ENCODE assay signal across 12 cellular contexts in the genomic region with DNA sequence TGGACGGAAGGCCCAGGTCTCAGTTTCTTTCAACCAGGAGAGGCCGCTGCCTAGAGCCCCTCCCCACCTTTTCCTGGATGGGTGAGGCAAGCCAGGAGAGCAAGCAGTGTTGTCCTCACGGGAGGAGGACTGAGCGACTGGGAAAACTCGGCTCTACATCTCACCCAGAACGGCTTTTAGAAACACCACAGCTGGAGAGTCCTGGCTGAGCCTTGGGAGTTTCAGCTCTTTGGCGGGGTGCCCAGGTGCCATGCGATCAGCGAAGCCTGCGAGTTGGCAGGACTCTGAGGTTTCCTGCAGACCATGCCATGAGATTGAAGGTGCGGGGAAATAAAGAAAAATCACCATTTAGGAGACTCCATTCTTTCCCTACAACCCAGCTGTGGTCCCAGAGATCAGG. TPM values are rescaled to one million over a fixed set of nuclear protein-coding genes. Genes with fewer than 3 reads are reported as not detected.
DNase-seq lines count a peak whose midpoint lies in the region; ATAC-seq and TF ChIP-seq lines count a peak whose summit lies in the region.
"Had no signal": no experiment of that assay in that cellular context is flagged by ENCODE, and none has a peak within 500 bp of the region (broad histone marks: within the 10 kb centered on the region; RNA-seq: fewer than 3 reads in every experiment).

No MANE protein-coding gene starts in this region.

- TF ChIP-seq CTCF in prostate gland (IDR thresholded peaks at IDR 0.05): no peak

- no peak overlapping the region for H3K27ac ChIP-seq in prostate gland

- DNase-seq in DMS 273 treated with DMSO at 0.1 percent for 48 hours (lab: John Stamatoyannopoulos, UW): peak; percentile 62
- peak; percentile 73 for DNase-seq in NCI-H446 treated with DMSO at 0.1 percent for 48 hours (lab: John Stamatoyannopoulos, UW)
- DNase-seq in Right ventricle myocardium superior: peak; percentile 86
- peak; percentile 76 for DNase-seq in prostate gland (ENCODE audit: low spot score)
- DNase-seq in HT-29 (ENCODE audit: low spot score): no peak
- DNase-seq in stimulated activated CD4-positive, alpha-beta T cell treated with anti-CD3 and anti-CD28 coated beads, Interleukin-4, amount 100 ng/mL, for 1 hour: no peak
- DNase-seq: CD4-positive, CD25-positive, alpha-beta regulatory T cell; stimulated activated naive CD8-positive, alpha-beta T cell treated with anti-CD3 and anti-CD28 coated beads, Interleukin-15, amount 100 ng/mL, for 72 hours had no signal

- no peaks in the 10 kb centered on the region for H3K27me3 ChIP-seq in prostate gland (replicated peaks; ENCODE audit: insufficient read depth)

- 26% methylated on average over 11 of the region's 11 CpGs for WGBS in prostate gland

- no peak for TF ChIP-seq POLR2A in prostate gland (IDR thresholded peaks at IDR 0.05)

- ATAC-seq in Right ventricle myocardium superior (ENCODE audit: poor library complexity) (peak; percentile 64), HG02970 (IDR thresholded peaks at IDR 0.05; ENCODE audit: low FRiP score, unreplicated experiment) (no peak), HG03565 (IDR thresholded peaks at IDR 0.05; ENCODE audit: unreplicated experiment) (no peak)
- ATAC-seq: activated T-helper 17 cell treated with anti-CD3 and anti-CD28 coated beads, Interleukin-2, amount 50 U/mL, for 72 hours; left colon; stimulated activated naive CD8-positive, alpha-beta T cell treated with anti-CD3 and anti-CD28 coated beads, Interleukin-15, amount 100 ng/mL, for 72 hours had no signal

- peaks cover 11% of the 10 kb centered on the region for H3K4me1 ChIP-seq in prostate gland (replicated peaks)

- H3K36me3 ChIP-seq in prostate gland: no peaks in the 10 kb centered on the region

- intact Hi-C loops in Right ventricle myocardium superior (cut with DNase I) (no loop called here), prostate gland (cut with DNase I) (no loop called here)

- H3K9me3 ChIP-seq in prostate gland: no peaks in the 10 kb centered on the region

- no peak overlapping the region for H3K4me3 ChIP-seq in prostate gland

RNA-seq across cellular contexts. Expression of gene PPCDC, which starts 26.0 kb away (rescaled TPM):
- 5.5 TPM for total RNA-seq in Right ventricle myocardium superior
- total RNA-seq in prostate gland: 10 to 100 TPM; 19.4 to 22.0 TPM
- 26.9 and 37.0 TPM in 2 replicates for total RNA-seq in HT-29 (2014; rRNA removed; shearing (Covaris generic))

RNA-seq across cellular contexts. Expression of gene SCAMP5, which starts 54.0 kb away (rescaled TPM):
- total RNA-seq in Right ventricle myocardium superior (1.2 TPM), prostate gland (10 to 100 TPM in 1 of 2 donors, 1 to 10 TPM in 1; 6.1 to 24.4 TPM)
- total RNA-seq in HT-29 (2014; rRNA removed; shearing (Covaris generic)): 0.86 and 3.0 TPM in 2 replicates

Comparison
In these comparisons a context has a peak if more than half of its experiments do, and no peak if none do; other contexts are left out.
1. DNase-seq: peak in DMS 273 treated with DMSO at 0.1 percent for 48 hours (single experiment), NCI-H446 treated with DMSO at 0.1 percent for 48 hours (single experiment), Right ventricle myocardium superior (single experiment) and prostate gland (single experiment); none in HT-29 (single experiment) and stimulated activated CD4-positive, alpha-beta T cell treated with anti-CD3 and anti-CD28 coated beads, Interleukin-4, amount 100 ng/mL, for 1 hour (single experiment).